Comparison of ENCODE assay signal across 13 cellular contexts in the genomic region with DNA sequence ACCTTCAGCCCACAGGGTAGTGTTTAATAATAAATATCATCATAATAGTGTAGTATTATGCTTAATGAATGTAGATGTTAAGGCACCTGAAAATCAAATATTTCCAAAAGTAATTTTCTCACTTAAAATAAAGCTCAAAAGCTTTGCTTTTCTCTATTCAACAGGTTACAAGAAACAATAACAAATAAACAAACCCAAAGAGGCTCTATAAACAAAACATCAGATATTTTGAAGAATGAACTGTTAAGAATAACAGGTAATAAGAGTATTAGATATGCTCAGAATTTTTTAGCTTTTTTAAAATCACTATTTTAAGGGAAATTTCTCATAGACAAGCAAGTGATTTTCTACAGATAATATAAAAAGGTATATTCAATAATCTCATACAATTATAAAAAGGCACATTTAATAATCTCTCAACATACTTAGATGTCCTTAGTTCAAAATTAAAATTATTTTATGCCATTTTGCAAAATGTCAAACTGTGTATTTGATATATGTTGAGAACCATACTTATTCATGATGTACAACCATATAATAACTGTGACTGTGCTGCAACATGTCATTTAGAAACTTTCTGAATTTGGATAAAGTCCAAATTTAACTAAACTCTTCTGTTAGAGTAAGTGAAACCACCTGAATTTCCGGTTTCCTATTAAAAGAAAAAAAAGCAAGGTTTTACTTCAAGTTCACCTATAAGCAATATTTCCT. TPM values are rescaled to one million over a fixed set of nuclear protein-coding genes. Genes with fewer than 3 reads are reported as not detected.
A peak's percentile ranks its signal among the peaks of the same experiment; 100 is the strongest.
DNase-seq lines count a peak whose midpoint lies in the region; ATAC-seq lines count a peak whose summit lies in the region.
"Had no signal": no experiment of that assay in that cellular context is flagged by ENCODE, and none has a peak within 500 bp of the region (broad histone marks: within the 10 kb centered on the region; RNA-seq: fewer than 3 reads in every experiment).

No MANE protein-coding gene starts in this region.

- DNase-seq in activated T-cell treated with anti-CD3 and anti-CD28 coated beads, Interleukin-2, amount 50 U/mL, for 72 hours = no peak
- no peak for DNase-seq in activated T-cell treated with anti-CD3 and anti-CD28 coated beads, Interleukin-2, amount 50 U/mL, for 24 hours
- DNase-seq in stimulated activated naive CD8-positive, alpha-beta T cell treated with anti-CD3 and anti-CD28 coated beads, Interleukin-15, amount 100 ng/mL, for 72 hours = no peak
- DNase-seq in MG63 = no peak
- DNase-seq in activated naive CD4-positive, alpha-beta T cell treated with anti-CD3 and anti-CD28 coated beads, Interleukin-2, amount 10 ng/mL, durations not matched to agents 7 days and 5 days = no peak
- DNase-seq in NK-92 (lab: John Stamatoyannopoulos, UW; ENCODE audit: unreplicated experiment) = no peak
- DNase-seq: activated CD4-positive, alpha-beta T cell treated with anti-CD3 and anti-CD28 coated beads, Interleukin-2, amount 10 ng/mL, durations not matched to agents 7 days and 5 days; amygdala; NCI-H146; SHP77 treated with DMSO at 0.1 percent for 48 hours; uterus had no signal

- ATAC-seq in activated T-cell treated with anti-CD3 and anti-CD28 coated beads, Interleukin-2, amount 50 U/mL, for 72 hours (replicated peaks in 1 of 2) = peak; percentile 52 to 61
- ATAC-seq in GM21786 (IDR thresholded peaks at IDR 0.05; ENCODE audit: unreplicated experiment) (peak; percentile 90), HG03280 (IDR thresholded peaks at IDR 0.05; ENCODE audit: unreplicated experiment) (peak; percentile 67)
- peak; percentile 61 for ATAC-seq in stimulated activated naive CD8-positive, alpha-beta T cell treated with anti-CD3 and anti-CD28 coated beads, Interleukin-15, amount 100 ng/mL, for 72 hours

- peaks cover 74% of the 10 kb centered on the region for H3K4me1 Mint-ChIP-seq in activated T-cell treated with anti-CD3 and anti-CD28 coated beads, Interleukin-2, amount 50 U/mL, for 72 hours (ENCODE audit: low read depth)
- peaks cover 67% of the 10 kb centered on the region for H3K4me1 Mint-ChIP-seq in activated T-cell treated with anti-CD3 and anti-CD28 coated beads, Interleukin-2, amount 50 U/mL, for 24 hours (ENCODE audit: low read depth)
- peaks cover 41% of the 10 kb centered on the region for H3K4me1 Mint-ChIP-seq in stimulated activated naive CD8-positive, alpha-beta T cell treated with anti-CD3 and anti-CD28 coated beads, Interleukin-15, amount 100 ng/mL, for 72 hours
- H3K4me1 Mint-ChIP-seq in activated naive CD4-positive, alpha-beta T cell treated with anti-CD3 and anti-CD28 coated beads, Interleukin-2, amount 10 ng/mL, durations not matched to agents 7 days and 5 days = peaks cover 15% of the 10 kb centered on the region

- peaks cover 13 to 38% of the 10 kb centered on the region in 2 donors for H3K36me3 Mint-ChIP-seq in activated T-cell treated with anti-CD3 and anti-CD28 coated beads, Interleukin-2, amount 50 U/mL, for 72 hours (ENCODE audit: insufficient read depth in 2 of 2)
- H3K36me3 Mint-ChIP-seq in activated T-cell treated with anti-CD3 and anti-CD28 coated beads, Interleukin-2, amount 50 U/mL, for 24 hours (ENCODE audit: low read depth) = peaks cover 71% of the 10 kb centered on the region
- H3K36me3 Mint-ChIP-seq in activated naive CD4-positive, alpha-beta T cell treated with anti-CD3 and anti-CD28 coated beads, Interleukin-2, amount 10 ng/mL, durations not matched to agents 7 days and 5 days = peaks cover 44% of the 10 kb centered on the region

- no peak overlapping the region for H3K4me3 Mint-ChIP-seq in activated T-cell treated with anti-CD3 and anti-CD28 coated beads, Interleukin-2, amount 50 U/mL, for 72 hours
- H3K4me3 Mint-ChIP-seq in activated T-cell treated with anti-CD3 and anti-CD28 coated beads, Interleukin-2, amount 50 U/mL, for 24 hours = no peak overlapping the region
- no peak overlapping the region for H3K4me3 Mint-ChIP-seq in stimulated activated naive CD8-positive, alpha-beta T cell treated with anti-CD3 and anti-CD28 coated beads, Interleukin-15, amount 100 ng/mL, for 72 hours
- no peak overlapping the region for H3K4me3 Mint-ChIP-seq in activated naive CD4-positive, alpha-beta T cell treated with anti-CD3 and anti-CD28 coated beads, Interleukin-2, amount 10 ng/mL, durations not matched to agents 7 days and 5 days
- H3K4me3 Mint-ChIP-seq: activated CD4-positive, alpha-beta T cell treated with anti-CD3 and anti-CD28 coated beads, Interleukin-2, amount 10 ng/mL, durations not matched to agents 7 days and 5 days had no signal

- H3K27ac Mint-ChIP-seq in activated T-cell treated with anti-CD3 and anti-CD28 coated beads, Interleukin-2, amount 50 U/mL, for 72 hours = no peak overlapping the region
- H3K27ac Mint-ChIP-seq in activated T-cell treated with anti-CD3 and anti-CD28 coated beads, Interleukin-2, amount 50 U/mL, for 24 hours = no peak overlapping the region
- no peak overlapping the region for H3K27ac Mint-ChIP-seq in stimulated activated naive CD8-positive, alpha-beta T cell treated with anti-CD3 and anti-CD28 coated beads, Interleukin-15, amount 100 ng/mL, for 72 hours
- no peak overlapping the region for H3K27ac Mint-ChIP-seq in activated naive CD4-positive, alpha-beta T cell treated with anti-CD3 and anti-CD28 coated beads, Interleukin-2, amount 10 ng/mL, durations not matched to agents 7 days and 5 days
- H3K27ac Mint-ChIP-seq: activated CD4-positive, alpha-beta T cell treated with anti-CD3 and anti-CD28 coated beads, Interleukin-2, amount 10 ng/mL, durations not matched to agents 7 days and 5 days had no signal

- H3K27me3 ChIP-seq in MG63 = no peaks in the 10 kb centered on the region
- H3K27me3 ChIP-seq: uterus had no signal

- H3K9me3 ChIP-seq in MG63 = no peaks in the 10 kb centered on the region
- H3K9me3 ChIP-seq: uterus had no signal

- peaks cover 64% of the 10 kb centered on the region for H3K36me3 ChIP-seq in MG63
- H3K36me3 ChIP-seq: uterus had no signal

- no peaks in the 10 kb centered on the region for H3K27me3 Mint-ChIP-seq in activated T-cell treated with anti-CD3 and anti-CD28 coated beads, Interleukin-2, amount 50 U/mL, for 72 hours (ENCODE audit: low read depth)
- H3K27me3 Mint-ChIP-seq in activated T-cell treated with anti-CD3 and anti-CD28 coated beads, Interleukin-2, amount 50 U/mL, for 24 hours = no peaks in the 10 kb centered on the region
- H3K27me3 Mint-ChIP-seq in stimulated activated naive CD8-positive, alpha-beta T cell treated with anti-CD3 and anti-CD28 coated beads, Interleukin-15, amount 100 ng/mL, for 72 hours = no peaks in the 10 kb centered on the region
- no peaks in the 10 kb centered on the region for H3K27me3 Mint-ChIP-seq in activated naive CD4-positive, alpha-beta T cell treated with anti-CD3 and anti-CD28 coated beads, Interleukin-2, amount 10 ng/mL, durations not matched to agents 7 days and 5 days
- H3K27me3 Mint-ChIP-seq: activated CD4-positive, alpha-beta T cell treated with anti-CD3 and anti-CD28 coated beads, Interleukin-2, amount 10 ng/mL, durations not matched to agents 7 days and 5 days had no signal

- H3K4me3 ChIP-seq in MG63 = no peak overlapping the region
- H3K4me3 ChIP-seq: uterus had no signal

- CTCF ChIA-PET in activated naive CD4-positive, alpha-beta T cell treated with anti-CD3 and anti-CD28 coated beads, Interleukin-2, amount 10 ng/mL, durations not matched to agents 7 days and 5 days (lab: Charles Lee) = interaction anchor here (0.6 kb wide), 1 partner anchor 8 kb away, joined by 3 read pairs; no protein-coding TSS in a partner anchor

- H3K9me3 Mint-ChIP-seq in activated T-cell treated with anti-CD3 and anti-CD28 coated beads, Interleukin-2, amount 50 U/mL, for 72 hours = no peaks in the 10 kb centered on the region
- H3K9me3 Mint-ChIP-seq in activated T-cell treated with anti-CD3 and anti-CD28 coated beads, Interleukin-2, amount 50 U/mL, for 24 hours = no peaks in the 10 kb centered on the region
- peaks cover 0 to 3% of the 10 kb centered on the region in 2 donors for H3K9me3 Mint-ChIP-seq in stimulated activated naive CD8-positive, alpha-beta T cell treated with anti-CD3 and anti-CD28 coated beads, Interleukin-15, amount 100 ng/mL, for 72 hours
- no peaks in the 10 kb centered on the region for H3K9me3 Mint-ChIP-seq in activated naive CD4-positive, alpha-beta T cell treated with anti-CD3 and anti-CD28 coated beads, Interleukin-2, amount 10 ng/mL, durations not matched to agents 7 days and 5 days
- H3K9me3 Mint-ChIP-seq: activated CD4-positive, alpha-beta T cell treated with anti-CD3 and anti-CD28 coated beads, Interleukin-2, amount 10 ng/mL, durations not matched to agents 7 days and 5 days had no signal

RNA-seq across cellular contexts. Expression of a gene that starts 35.8 kb away (rescaled TPM):
- total RNA-seq in activated T-cell treated with anti-CD3 and anti-CD28 coated beads, Interleukin-2, amount 50 U/mL, for 72 hours = 10 to 100 TPM; 36.4 to 37.1 TPM
- 7.6 and 15.4 TPM in 2 replicates for total RNA-seq in MG63 (2014; rRNA removed; shearing (Covaris generic); ENCODE audit: low replicate concordance)
